Comparison of ENCODE assay signal across 28 cellular contexts in the genomic region with DNA sequence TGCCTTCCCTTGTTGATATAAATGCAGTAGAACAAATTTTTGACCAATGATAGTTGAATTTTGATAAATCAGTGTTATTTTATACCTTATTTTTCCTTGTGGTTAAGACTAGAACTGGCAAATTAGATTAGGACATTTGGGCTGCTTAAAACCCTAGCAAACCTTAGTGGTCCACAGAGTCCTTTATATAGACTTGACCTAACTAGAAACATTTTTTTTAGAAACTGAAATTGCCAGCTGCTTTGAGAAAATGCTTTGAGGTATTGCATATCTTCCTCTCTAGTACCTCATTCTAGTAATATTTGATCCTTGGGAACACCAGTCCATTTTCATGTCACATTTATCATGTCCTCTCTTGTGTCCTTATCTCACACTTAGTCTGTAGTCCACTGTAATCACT.
"Had no signal": no experiment of that assay in that cellular context is flagged by ENCODE, and none has a peak within 500 bp of the region (broad histone marks: within the 10 kb centered on the region; RNA-seq: fewer than 3 reads in every experiment).

No MANE protein-coding gene starts in this region.

- H3K4me3 ChIP-seq: adrenal gland, body of pancreas, breast epithelium, Peyer's patch, SJSA1 had no signal

- ATAC-seq: activated CD8-positive, alpha-beta T cell treated with anti-CD3 and anti-CD28 coated beads, Interleukin-2, amount 10 ng/mL, durations not matched to agents 7 days and 5 days; activated naive CD4-positive, alpha-beta T cell treated with anti-CD3 and anti-CD28 coated beads, Interleukin-2, amount 50 U/mL, for 72 hours; body of pancreas; PC-3 had no signal

- H3K9me3 ChIP-seq: body of pancreas, breast epithelium, Peyer's patch, SJSA1, SK-N-SH had no signal

- H3K27me3 ChIP-seq: adrenal gland, body of pancreas, breast epithelium, Peyer's patch, SJSA1 had no signal

- H3K9me2 ChIP-seq: SK-N-SH had no signal

- H3K27ac Mint-ChIP-seq: activated CD4-positive, alpha-beta T cell treated with anti-CD3 and anti-CD28 coated beads, Interleukin-2, amount 10 ng/mL, durations not matched to agents 24 days and 14 days; activated CD8-positive, alpha-beta T cell treated with anti-CD3 and anti-CD28 coated beads, Interleukin-2, amount 10 ng/mL, durations not matched to agents 7 days and 5 days; activated naive CD4-positive, alpha-beta T cell treated with anti-CD3 and anti-CD28 coated beads for 36 hours; activated naive CD4-positive, alpha-beta T cell treated with anti-CD3 and anti-CD28 coated beads, Interleukin-2, amount 50 U/mL, for 72 hours; activated T-cell treated with anti-CD3 and anti-CD28 coated beads, Interleukin-2, amount 50 U/mL, for 24 hours; T-helper 1 cell treated with Interleukin-12 subunit alpha and Interleukin-12 subunit beta and Interleukin-4 antibody, amounts not matched to agents 30 μg/mL and 1 μg/mL, for 36 hours; T-helper 2 cell treated with Interferon-gamma antibody and Interleukin-4, amounts not matched to agents 5 μg/mL and 100 μg/mL, for 36 hours had no signal

- DNase-seq: activated CD4-positive, alpha-beta T cell treated with anti-CD3 and anti-CD28 coated beads, Interleukin-2, amount 10 ng/mL, durations not matched to agents 24 days and 14 days; activated CD4-positive, alpha-beta T cell treated with anti-CD3 and anti-CD28 coated beads, Interleukin-2, amount 50 U/mL, for 4 hours; activated CD8-positive, alpha-beta T cell treated with anti-CD3 and anti-CD28 coated beads, Interleukin-2, amount 10 ng/mL, durations not matched to agents 7 days and 5 days; activated gamma-delta T cell treated with Interleukin-2 at 50 U/mL for 16 hours; activated naive CD4-positive, alpha-beta T cell treated with anti-CD3 and anti-CD28 coated beads for 36 hours; activated T-cell treated with anti-CD3 and anti-CD28 coated beads, Interleukin-2, amount 50 U/mL, for 24 hours; adrenal gland; body of pancreas; Karpas-422; NCI-H1048; NCI-H1105 treated with DMSO at 0.1 percent for 48 hours; NCI-H1436; NCI-H1694; NCI-H1930; NCI-H2081 treated with DMSO at 0.1 percent for 48 hours; NCI-H345; NCI-H524 treated with DMSO at 0.1 percent for 48 hours; NK-92 treated with Interleukin-12 subunit alpha and Interleukin-12 subunit beta, amount 100 ng/mL, for 24 hours; PC-3; Peyer's patch; RPMI8226; SHP77 treated with DMSO at 0.1 percent for 48 hours; SK-N-SH had no signal

- H3K9me3 Mint-ChIP-seq: activated CD4-positive, alpha-beta T cell treated with anti-CD3 and anti-CD28 coated beads, Interleukin-2, amount 10 ng/mL, durations not matched to agents 24 days and 14 days had no signal

- H3K27ac ChIP-seq: adrenal gland, body of pancreas, breast epithelium, Peyer's patch, SJSA1 had no signal

- H3K9ac ChIP-seq: SK-N-SH had no signal

- H3K4me1 ChIP-seq: adrenal gland, body of pancreas, breast epithelium, Peyer's patch, SJSA1 had no signal

- H3K36me3 ChIP-seq: adrenal gland, breast epithelium, Peyer's patch, SJSA1 had no signal

- H3K4me1 Mint-ChIP-seq: activated CD4-positive, alpha-beta T cell treated with anti-CD3 and anti-CD28 coated beads, Interleukin-2, amount 10 ng/mL, durations not matched to agents 24 days and 14 days had no signal

- H3K4me3 Mint-ChIP-seq: activated CD4-positive, alpha-beta T cell treated with anti-CD3 and anti-CD28 coated beads, Interleukin-2, amount 10 ng/mL, durations not matched to agents 24 days and 14 days; activated CD8-positive, alpha-beta T cell treated with anti-CD3 and anti-CD28 coated beads, Interleukin-2, amount 10 ng/mL, durations not matched to agents 7 days and 5 days; activated naive CD4-positive, alpha-beta T cell treated with anti-CD3 and anti-CD28 coated beads for 36 hours; activated T-cell treated with anti-CD3 and anti-CD28 coated beads, Interleukin-2, amount 50 U/mL, for 24 hours; T-helper 1 cell treated with Interleukin-12 subunit alpha and Interleukin-12 subunit beta and Interleukin-4 antibody, amounts not matched to agents 30 μg/mL and 1 μg/mL, for 36 hours; T-helper 2 cell treated with Interferon-gamma antibody and Interleukin-4, amounts not matched to agents 5 μg/mL and 100 μg/mL, for 36 hours had no signal

- H3K36me3 Mint-ChIP-seq: activated naive CD4-positive, alpha-beta T cell treated with anti-CD3 and anti-CD28 coated beads, Interleukin-2, amount 50 U/mL, for 72 hours had no signal

- H3K27me3 Mint-ChIP-seq: activated CD4-positive, alpha-beta T cell treated with anti-CD3 and anti-CD28 coated beads, Interleukin-2, amount 10 ng/mL, durations not matched to agents 24 days and 14 days; activated T-cell treated with anti-CD3 and anti-CD28 coated beads, Interleukin-2, amount 50 U/mL, for 24 hours had no signal

- H3K4me2 ChIP-seq: SK-N-SH had no signal
